Comparison of ENCODE assay signal across 1 cellular context in genomic region chr3:195001961-195002861, GRCh38.
A peak's percentile ranks its signal among the peaks of the same experiment; 100 is the strongest.
TF ChIP-seq lines count a peak whose summit lies in the region.

No MANE protein-coding gene starts in this region.

TF ChIP-seq in HEK293, 187 proteins besides CTCF, POLR2A, EP300 and RAD21 (continued from another document and continues in another):
- TF ChIP-seq, protein P1, sequence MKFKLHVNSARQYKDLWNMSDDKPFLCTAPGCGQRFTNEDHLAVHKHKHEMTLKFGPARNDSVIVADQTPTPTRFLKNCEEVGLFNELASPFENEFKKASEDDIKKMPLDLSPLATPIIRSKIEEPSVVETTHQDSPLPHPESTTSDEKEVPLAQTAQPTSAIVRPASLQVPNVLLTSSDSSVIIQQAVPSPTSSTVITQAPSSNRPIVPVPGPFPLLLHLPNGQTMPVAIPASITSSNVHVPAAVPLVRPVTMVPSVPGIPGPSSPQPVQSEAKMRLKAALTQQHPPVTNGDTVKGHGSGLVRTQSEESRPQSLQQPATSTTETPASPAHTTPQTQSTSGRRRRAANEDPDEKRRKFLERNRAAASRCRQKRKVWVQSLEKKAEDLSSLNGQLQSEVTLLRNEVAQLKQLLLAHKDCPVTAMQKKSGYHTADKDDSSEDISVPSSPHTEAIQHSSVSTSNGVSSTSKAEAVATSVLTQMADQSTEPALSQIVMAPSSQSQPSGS (tag by site-specific recombination; IDR thresholded peaks at IDR 0.05; ENCODE audit: low read depth) = 0 out of 2 replicates have a peak, but pooled peaks have one; percentile 3
- TF ChIP-seq GLIS1 (tag by site-specific recombination; IDR thresholded peaks at IDR 0.05) (peak; percentile 98), INSM2 (tag by site-specific recombination; IDR thresholded peaks at IDR 0.05) (peak; percentile 93), ZNF664 (tag by site-specific recombination; IDR thresholded peaks at IDR 0.05) (peak; percentile 44; the same call in 1 of the 2 replicates), ZNF639 (tag by site-specific recombination; IDR thresholded peaks at IDR 0.05) (peak; percentile 68), ZFP37 (tag by site-specific recombination; IDR thresholded peaks at IDR 0.05) (0 out of 2 replicates have a peak, but pooled peaks have one; percentile 50), ZNF549 (tag by site-specific recombination; IDR thresholded peaks at IDR 0.05) (no peak), ZNF677 (tag by site-specific recombination; IDR thresholded peaks at IDR 0.05) (no peak), ZFP41 (tag by site-specific recombination; IDR thresholded peaks at IDR 0.05; ENCODE audit: borderline replicate concordance) (no peak), ZNF449 (tag by site-specific recombination; IDR thresholded peaks at IDR 0.05) (peak; percentile 74), ZSCAN30 (tag by site-specific recombination; IDR thresholded peaks at IDR 0.05) (peak; percentile 66), ZNF560 (tag by site-specific recombination; IDR thresholded peaks at IDR 0.05; ENCODE audit: borderline replicate concordance) (no peak), ZBTB44 (tag by site-specific recombination; IDR thresholded peaks at IDR 0.05) (peak; percentile 97), REST (tag by site-specific recombination; IDR thresholded peaks at IDR 0.05) (0 out of 2 replicates have a peak, but pooled peaks have one; percentile 32), GLI2 (tag by site-specific recombination; IDR thresholded peaks at IDR 0.05; ENCODE audit: borderline replicate concordance, low read depth) (peak; percentile 32; the same call in 1 of the 2 replicates), PRDM10 (tag by site-specific recombination; IDR thresholded peaks at IDR 0.05) (peak; percentile 48; the same call in 1 of the 2 replicates), ZNF366 (tag by site-specific recombination; conservative IDR thresholded peaks at IDR 0.05) (peak; percentile 91), KLF8 (tag by site-specific recombination; IDR thresholded peaks at IDR 0.05) (peak; percentile 57; the same call in 1 of the 2 replicates), ZNF544 (tag by site-specific recombination; IDR thresholded peaks at IDR 0.05) (no peak), FEZF1 (tag by site-specific recombination; IDR thresholded peaks at IDR 0.05) (peak; percentile 51; the same call in 1 of the 2 replicates), ELK4 (IDR thresholded peaks at IDR 0.05; ENCODE audit: borderline replicate concordance, low read depth, low read length) (no peak), ZNF175 (tag by site-specific recombination; IDR thresholded peaks at IDR 0.05) (no peak), ZBTB1 (tag by site-specific recombination; IDR thresholded peaks at IDR 0.05) (no peak), ZNF488 (tag by site-specific recombination; IDR thresholded peaks at IDR 0.05) (no peak), ZNF660 (tag by site-specific recombination; IDR thresholded peaks at IDR 0.05) (peak; percentile 47; the same call in 1 of the 2 replicates), ZBTB17 (tag by site-specific recombination; IDR thresholded peaks at IDR 0.05) (peak; percentile 64; the same call in 1 of the 2 replicates), ZBTB48 (tag by site-specific recombination; IDR thresholded peaks at IDR 0.05) (0 out of 2 replicates have a peak, but pooled peaks have one; percentile 12), ZNF654 (tag by site-specific recombination; IDR thresholded peaks at IDR 0.05; ENCODE audit: low read depth) (peak; percentile 20)
- TF ChIP-seq, protein P2, sequence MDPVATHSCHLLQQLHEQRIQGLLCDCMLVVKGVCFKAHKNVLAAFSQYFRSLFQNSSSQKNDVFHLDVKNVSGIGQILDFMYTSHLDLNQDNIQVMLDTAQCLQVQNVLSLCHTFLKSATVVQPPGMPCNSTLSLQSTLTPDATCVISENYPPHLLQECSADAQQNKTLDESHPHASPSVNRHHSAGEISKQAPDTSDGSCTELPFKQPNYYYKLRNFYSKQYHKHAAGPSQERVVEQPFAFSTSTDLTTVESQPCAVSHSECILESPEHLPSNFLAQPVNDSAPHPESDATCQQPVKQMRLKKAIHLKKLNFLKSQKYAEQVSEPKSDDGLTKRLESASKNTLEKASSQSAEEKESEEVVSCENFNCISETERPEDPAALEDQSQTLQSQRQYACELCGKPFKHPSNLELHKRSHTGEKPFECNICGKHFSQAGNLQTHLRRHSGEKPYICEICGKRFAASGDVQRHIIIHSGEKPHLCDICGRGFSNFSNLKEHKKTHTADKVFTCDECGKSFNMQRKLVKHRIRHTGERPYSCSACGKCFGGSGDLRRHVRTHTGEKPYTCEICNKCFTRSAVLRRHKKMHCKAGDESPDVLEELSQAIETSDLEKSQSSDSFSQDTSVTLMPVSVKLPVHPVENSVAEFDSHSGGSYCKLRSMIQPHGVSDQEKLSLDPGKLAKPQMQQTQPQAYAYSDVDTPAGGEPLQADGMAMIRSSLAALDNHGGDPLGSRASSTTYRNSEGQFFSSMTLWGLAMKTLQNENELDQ (tag by site-specific recombination; IDR thresholded peaks at IDR 0.05; ENCODE audit: low read depth) = no peak
- TF ChIP-seq, protein P3, sequence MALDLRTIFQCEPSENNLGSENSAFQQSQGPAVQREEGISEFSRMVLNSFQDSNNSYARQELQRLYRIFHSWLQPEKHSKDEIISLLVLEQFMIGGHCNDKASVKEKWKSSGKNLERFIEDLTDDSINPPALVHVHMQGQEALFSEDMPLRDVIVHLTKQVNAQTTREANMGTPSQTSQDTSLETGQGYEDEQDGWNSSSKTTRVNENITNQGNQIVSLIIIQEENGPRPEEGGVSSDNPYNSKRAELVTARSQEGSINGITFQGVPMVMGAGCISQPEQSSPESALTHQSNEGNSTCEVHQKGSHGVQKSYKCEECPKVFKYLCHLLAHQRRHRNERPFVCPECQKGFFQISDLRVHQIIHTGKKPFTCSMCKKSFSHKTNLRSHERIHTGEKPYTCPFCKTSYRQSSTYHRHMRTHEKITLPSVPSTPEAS (tag by site-specific recombination; IDR thresholded peaks at IDR 0.05) = peak; percentile 16; the same call in 1 of the 2 replicates
